In the genomic region with DNA sequence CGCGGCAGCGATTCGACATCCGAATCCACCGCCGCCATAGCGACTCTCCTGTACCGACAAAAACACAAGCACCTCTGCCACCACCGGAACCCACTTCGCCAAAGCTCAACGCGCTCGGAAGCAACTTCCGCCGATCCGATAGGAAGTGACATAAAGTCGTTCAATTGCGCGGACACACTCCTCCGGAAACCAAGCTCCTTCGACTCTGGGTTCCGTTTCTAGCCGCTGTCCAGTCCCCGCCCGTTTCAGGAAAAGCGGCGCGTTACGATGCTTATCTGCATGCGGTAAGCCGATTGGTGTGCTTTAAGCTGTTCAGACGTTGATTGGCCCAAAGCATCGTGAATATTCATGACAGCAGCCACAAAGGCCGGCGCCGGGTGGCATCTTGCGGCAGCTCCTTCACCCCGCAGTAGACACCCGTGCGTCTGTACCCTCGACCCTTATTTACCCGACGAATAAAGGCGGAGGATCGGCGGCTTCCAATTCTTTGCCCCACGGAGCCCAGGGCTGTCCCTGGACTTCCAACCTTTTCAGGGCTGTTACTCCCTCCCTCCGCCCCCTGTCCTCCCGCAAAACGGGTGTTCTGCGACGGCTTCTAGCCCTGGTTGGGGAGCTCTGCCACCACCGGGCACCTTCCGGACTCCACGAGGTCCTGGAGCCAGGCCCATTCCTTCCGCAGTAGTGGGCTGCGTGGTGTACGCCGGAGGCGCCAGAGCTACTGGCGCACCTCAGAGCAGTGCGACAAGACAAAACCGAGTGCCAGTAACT, we compare ENCODE assay signal across 1 cellular context.
TF ChIP-seq lines count a peak whose summit lies in the region.

TUT1 (minus strand) TSS at position 76 of the 768 bp plus-strand sequence; CDS start at position 38, 38 bp downstream.

TF ChIP-seq in GM12878, 131 proteins besides CTCF, POLR2A, EP300 and RAD21 (continued from another document and continues in another):
- no peak for TF ChIP-seq PRDM15 (CRISPR knock-in tag; IDR thresholded peaks at IDR 0.05)
- TF ChIP-seq ZNF622 (IDR thresholded peaks at IDR 0.05): no peak
- peak; percentile 89; the same call in 1 of the 2 replicates for TF ChIP-seq ZNF207 (IDR thresholded peaks at IDR 0.05; ENCODE audit: borderline replicate concordance)
- TF ChIP-seq NFYA (IDR thresholded peaks at IDR 0.05; ENCODE audit: borderline replicate concordance, low read depth, low read length): no peak
- no peak for TF ChIP-seq ZNF274 (IDR thresholded peaks at IDR 0.05; ENCODE audit: insufficient read depth, insufficient read length)
- peak; percentile 97 for TF ChIP-seq PML (IDR thresholded peaks at IDR 0.05; ENCODE audit: low read length)
- no peak for TF ChIP-seq ZNF217 (IDR thresholded peaks at IDR 0.05)
- peak; percentile 67 for TF ChIP-seq ZNF687 (IDR thresholded peaks at IDR 0.05)
- TF ChIP-seq TCF12 (IDR thresholded peaks at IDR 0.05; ENCODE audit: low read depth, low read length): peak; percentile 62; the same call in 1 of the 2 replicates
- peak; percentile 85 for TF ChIP-seq RFX5 (IDR thresholded peaks at IDR 0.05; ENCODE audit: low read depth, low read length)
- no peak for TF ChIP-seq ZNF384 (IDR thresholded peaks at IDR 0.05; ENCODE audit: borderline replicate concordance, low read depth, low read length)
- TF ChIP-seq, protein P1, sequence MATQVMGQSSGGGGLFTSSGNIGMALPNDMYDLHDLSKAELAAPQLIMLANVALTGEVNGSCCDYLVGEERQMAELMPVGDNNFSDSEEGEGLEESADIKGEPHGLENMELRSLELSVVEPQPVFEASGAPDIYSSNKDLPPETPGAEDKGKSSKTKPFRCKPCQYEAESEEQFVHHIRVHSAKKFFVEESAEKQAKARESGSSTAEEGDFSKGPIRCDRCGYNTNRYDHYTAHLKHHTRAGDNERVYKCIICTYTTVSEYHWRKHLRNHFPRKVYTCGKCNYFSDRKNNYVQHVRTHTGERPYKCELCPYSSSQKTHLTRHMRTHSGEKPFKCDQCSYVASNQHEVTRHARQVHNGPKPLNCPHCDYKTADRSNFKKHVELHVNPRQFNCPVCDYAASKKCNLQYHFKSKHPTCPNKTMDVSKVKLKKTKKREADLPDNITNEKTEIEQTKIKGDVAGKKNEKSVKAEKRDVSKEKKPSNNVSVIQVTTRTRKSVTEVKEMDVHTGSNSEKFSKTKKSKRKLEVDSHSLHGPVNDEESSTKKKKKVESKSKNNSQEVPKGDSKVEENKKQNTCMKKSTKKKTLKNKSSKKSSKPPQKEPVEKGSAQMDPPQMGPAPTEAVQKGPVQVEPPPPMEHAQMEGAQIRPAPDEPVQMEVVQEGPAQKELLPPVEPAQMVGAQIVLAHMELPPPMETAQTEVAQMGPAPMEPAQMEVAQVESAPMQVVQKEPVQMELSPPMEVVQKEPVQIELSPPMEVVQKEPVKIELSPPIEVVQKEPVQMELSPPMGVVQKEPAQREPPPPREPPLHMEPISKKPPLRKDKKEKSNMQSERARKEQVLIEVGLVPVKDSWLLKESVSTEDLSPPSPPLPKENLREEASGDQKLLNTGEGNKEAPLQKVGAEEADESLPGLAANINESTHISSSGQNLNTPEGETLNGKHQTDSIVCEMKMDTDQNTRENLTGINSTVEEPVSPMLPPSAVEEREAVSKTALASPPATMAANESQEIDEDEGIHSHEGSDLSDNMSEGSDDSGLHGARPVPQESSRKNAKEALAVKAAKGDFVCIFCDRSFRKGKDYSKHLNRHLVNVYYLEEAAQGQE (IDR thresholded peaks at IDR 0.05; ENCODE audit: low read depth, low read length): peak; percentile 75
- no peak for TF ChIP-seq SUPT20H (IDR thresholded peaks at IDR 0.05; ENCODE audit: borderline replicate concordance, control insufficient read depth, low read depth, low read length)
- no peak for TF ChIP-seq RCOR1 (conservative IDR thresholded peaks at IDR 0.05; ENCODE audit: low read depth, low read length)
- no peak for TF ChIP-seq BRCA1 (IDR thresholded peaks at IDR 0.05; ENCODE audit: low read depth, low read length)
- TF ChIP-seq, protein P2, sequence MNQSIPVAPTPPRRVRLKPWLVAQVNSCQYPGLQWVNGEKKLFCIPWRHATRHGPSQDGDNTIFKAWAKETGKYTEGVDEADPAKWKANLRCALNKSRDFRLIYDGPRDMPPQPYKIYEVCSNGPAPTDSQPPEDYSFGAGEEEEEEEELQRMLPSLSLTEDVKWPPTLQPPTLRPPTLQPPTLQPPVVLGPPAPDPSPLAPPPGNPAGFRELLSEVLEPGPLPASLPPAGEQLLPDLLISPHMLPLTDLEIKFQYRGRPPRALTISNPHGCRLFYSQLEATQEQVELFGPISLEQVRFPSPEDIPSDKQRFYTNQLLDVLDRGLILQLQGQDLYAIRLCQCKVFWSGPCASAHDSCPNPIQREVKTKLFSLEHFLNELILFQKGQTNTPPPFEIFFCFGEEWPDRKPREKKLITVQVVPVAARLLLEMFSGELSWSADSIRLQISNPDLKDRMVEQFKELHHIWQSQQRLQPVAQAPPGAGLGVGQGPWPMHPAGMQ (IDR thresholded peaks at IDR 0.05; ENCODE audit: borderline replicate concordance): 0 out of 2 replicates have a peak, but pooled peaks have one; percentile 35
- no peak for TF ChIP-seq PBX3 (IDR thresholded peaks at IDR 0.05; ENCODE audit: insufficient replicate concordance, low read depth, low read length)
- TF ChIP-seq, protein P3, sequence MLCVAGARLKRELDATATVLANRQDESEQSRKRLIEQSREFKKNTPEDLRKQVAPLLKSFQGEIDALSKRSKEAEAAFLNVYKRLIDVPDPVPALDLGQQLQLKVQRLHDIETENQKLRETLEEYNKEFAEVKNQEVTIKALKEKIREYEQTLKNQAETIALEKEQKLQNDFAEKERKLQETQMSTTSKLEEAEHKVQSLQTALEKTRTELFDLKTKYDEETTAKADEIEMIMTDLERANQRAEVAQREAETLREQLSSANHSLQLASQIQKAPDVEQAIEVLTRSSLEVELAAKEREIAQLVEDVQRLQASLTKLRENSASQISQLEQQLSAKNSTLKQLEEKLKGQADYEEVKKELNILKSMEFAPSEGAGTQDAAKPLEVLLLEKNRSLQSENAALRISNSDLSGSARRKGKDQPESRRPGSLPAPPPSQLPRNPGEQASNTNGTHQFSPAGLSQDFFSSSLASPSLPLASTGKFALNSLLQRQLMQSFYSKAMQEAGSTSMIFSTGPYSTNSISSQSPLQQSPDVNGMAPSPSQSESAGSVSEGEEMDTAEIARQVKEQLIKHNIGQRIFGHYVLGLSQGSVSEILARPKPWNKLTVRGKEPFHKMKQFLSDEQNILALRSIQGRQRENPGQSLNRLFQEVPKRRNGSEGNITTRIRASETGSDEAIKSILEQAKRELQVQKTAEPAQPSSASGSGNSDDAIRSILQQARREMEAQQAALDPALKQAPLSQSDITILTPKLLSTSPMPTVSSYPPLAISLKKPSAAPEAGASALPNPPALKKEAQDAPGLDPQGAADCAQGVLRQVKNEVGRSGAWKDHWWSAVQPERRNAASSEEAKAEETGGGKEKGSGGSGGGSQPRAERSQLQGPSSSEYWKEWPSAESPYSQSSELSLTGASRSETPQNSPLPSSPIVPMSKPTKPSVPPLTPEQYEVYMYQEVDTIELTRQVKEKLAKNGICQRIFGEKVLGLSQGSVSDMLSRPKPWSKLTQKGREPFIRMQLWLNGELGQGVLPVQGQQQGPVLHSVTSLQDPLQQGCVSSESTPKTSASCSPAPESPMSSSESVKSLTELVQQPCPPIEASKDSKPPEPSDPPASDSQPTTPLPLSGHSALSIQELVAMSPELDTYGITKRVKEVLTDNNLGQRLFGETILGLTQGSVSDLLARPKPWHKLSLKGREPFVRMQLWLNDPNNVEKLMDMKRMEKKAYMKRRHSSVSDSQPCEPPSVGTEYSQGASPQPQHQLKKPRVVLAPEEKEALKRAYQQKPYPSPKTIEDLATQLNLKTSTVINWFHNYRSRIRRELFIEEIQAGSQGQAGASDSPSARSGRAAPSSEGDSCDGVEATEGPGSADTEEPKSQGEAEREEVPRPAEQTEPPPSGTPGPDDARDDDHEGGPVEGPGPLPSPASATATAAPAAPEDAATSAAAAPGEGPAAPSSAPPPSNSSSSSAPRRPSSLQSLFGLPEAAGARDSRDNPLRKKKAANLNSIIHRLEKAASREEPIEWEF (IDR thresholded peaks at IDR 0.05; ENCODE audit: insufficient replicate concordance, low read depth, low read length): no peak
- TF ChIP-seq, protein P4, sequence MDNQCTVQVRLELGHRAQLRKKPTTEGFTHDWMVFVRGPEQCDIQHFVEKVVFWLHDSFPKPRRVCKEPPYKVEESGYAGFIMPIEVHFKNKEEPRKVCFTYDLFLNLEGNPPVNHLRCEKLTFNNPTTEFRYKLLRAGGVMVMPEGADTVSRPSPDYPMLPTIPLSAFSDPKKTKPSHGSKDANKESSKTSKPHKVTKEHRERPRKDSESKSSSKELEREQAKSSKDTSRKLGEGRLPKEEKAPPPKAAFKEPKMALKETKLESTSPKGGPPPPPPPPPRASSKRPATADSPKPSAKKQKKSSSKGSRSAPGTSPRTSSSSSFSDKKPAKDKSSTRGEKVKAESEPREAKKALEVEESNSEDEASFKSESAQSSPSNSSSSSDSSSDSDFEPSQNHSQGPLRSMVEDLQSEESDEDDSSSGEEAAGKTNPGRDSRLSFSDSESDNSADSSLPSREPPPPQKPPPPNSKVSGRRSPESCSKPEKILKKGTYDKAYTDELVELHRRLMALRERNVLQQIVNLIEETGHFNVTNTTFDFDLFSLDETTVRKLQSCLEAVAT (IDR thresholded peaks at IDR 0.05): peak; percentile 74; the same call in 1 of the 2 replicates
- peak; percentile 51; the same call in 1 of the 2 replicates for TF ChIP-seq ZBED1 (IDR thresholded peaks at IDR 0.05; ENCODE audit: borderline replicate concordance)
- peak; percentile 63 for TF ChIP-seq ATF2 (IDR thresholded peaks at IDR 0.05; ENCODE audit: low read length)
- TF ChIP-seq BACH1 (IDR thresholded peaks at IDR 0.05; ENCODE audit: borderline replicate concordance): peak; percentile 62; the same call in 1 of the 2 replicates
